Comparison of ENCODE assay signal across 19 cellular contexts in the genomic region with DNA sequence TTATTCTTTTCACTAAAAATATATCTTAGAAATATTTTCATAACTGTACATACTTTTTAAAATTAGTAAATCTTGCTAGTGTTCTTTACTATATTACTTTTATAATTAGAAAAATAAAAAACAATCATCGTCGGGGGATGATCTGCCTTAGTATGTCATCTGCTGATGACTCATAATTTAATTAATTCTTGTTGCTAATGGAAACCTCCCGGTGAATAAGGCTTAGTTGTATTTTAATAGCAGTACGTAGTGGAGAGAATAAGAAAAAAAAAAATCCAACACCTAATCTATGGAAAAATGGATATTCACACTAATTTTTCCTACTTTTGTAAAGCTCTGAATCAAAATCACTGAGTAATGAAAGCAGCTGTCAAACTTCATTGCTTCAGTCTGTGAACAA.
DNase-seq lines count a peak whose midpoint lies in the region; ATAC-seq, FAIRE-seq and TF ChIP-seq lines count a peak whose summit lies in the region.
"Had no signal": no experiment of that assay in that cellular context is flagged by ENCODE, and none has a peak within 500 bp of the region (broad histone marks: within the 10 kb centered on the region; RNA-seq: fewer than 3 reads in every experiment).

No MANE protein-coding gene starts in this region.

- H3K4me3 ChIP-seq in fibroblast of pulmonary artery (replicated peaks; ENCODE audit: low read depth, low read length): no peak overlapping the region
- no peak overlapping the region for H3K4me3 ChIP-seq in pancreas
- H3K4me3 ChIP-seq: right lobe of liver had no signal

- no peaks in the 10 kb centered on the region for H3K9me3 Mint-ChIP-seq in HFFc6

- no peaks in the 10 kb centered on the region for H3K36me3 Mint-ChIP-seq in HFFc6 (ENCODE audit: low read depth)

- H3K27ac ChIP-seq in pancreas: no peak overlapping the region
- H3K27ac ChIP-seq: right lobe of liver had no signal

- ATAC-seq in SK-N-SH treated with all-trans-retinoic acid at 6 μM for 48 hours (peak; percentile 59; the same call in 2 of the 3 replicates), pancreas (no peak), HG02678 (IDR thresholded peaks at IDR 0.05; ENCODE audit: unreplicated experiment) (no peak)
- ATAC-seq: right lobe of liver had no signal

- H3K9me3 ChIP-seq in pancreas: no peaks in the 10 kb centered on the region
- H3K9me3 ChIP-seq: Caco-2, right lobe of liver had no signal

- intact Hi-C loops in pancreas (cut with DNase I): loop anchor here in 2 of 3 donors (10.0 kb wide), 2 partner anchors 229 to 499 kb away; no protein-coding TSS in a partner anchor

- peaks cover 5% of the 10 kb centered on the region; the same call in 1 of the 2 replicates for H3K4me1 Mint-ChIP-seq in HFFc6 (ENCODE audit: low read depth)

- FAIRE-seq in pancreas (lab: Jason Lieb, UNC): peak; percentile 45
- FAIRE-seq: RCC 7860 had no signal

- H3K27ac Mint-ChIP-seq in HFFc6: no peak overlapping the region
- H3K27ac Mint-ChIP-seq: B cell, naive B cell had no signal

- WGBS in pancreas, 2 donors: 81 to 87% methylated on average over 4 of the region's 4 CpGs

- TF ChIP-seq CTCF in HFFc6 (IDR thresholded peaks at IDR 0.05) (no peak), fibroblast of pulmonary artery (IDR thresholded peaks at IDR 0.05; ENCODE audit: low read length, missing control alignments) (no peak), pancreas (IDR thresholded peaks at IDR 0.05) (no peak)

- H3K4me3 Mint-ChIP-seq in HFFc6: no peak overlapping the region
- H3K4me3 Mint-ChIP-seq: B cell, naive B cell had no signal

- no peaks in the 10 kb centered on the region for H3K36me3 ChIP-seq in pancreas
- H3K36me3 ChIP-seq: right lobe of liver had no signal

- H3K27me3 ChIP-seq in pancreas: no peaks in the 10 kb centered on the region
- H3K27me3 ChIP-seq: right lobe of liver had no signal

- H3K4me1 ChIP-seq in pancreas: peaks cover 0 to 10% (median 9%) of the 10 kb centered on the region in 3 donors

- DNase-seq in HFFc6 (peak; percentile 25), fibroblast of pulmonary artery (ENCODE audit: low read depth) (peak; percentile 7), pancreas (no peak), amygdala (lab: John Stamatoyannopoulos, UW) (no peak), AML-193 (lab: John Stamatoyannopoulos, UW) (no peak), DMS114 treated with DMSO at 0.1 percent for 48 hours (lab: John Stamatoyannopoulos, UW; ENCODE audit: unreplicated experiment) (no peak)
- DNase-seq: activated CD4-positive, alpha-beta T cell treated with anti-CD3 and anti-CD28 coated beads for 1 hour; activated naive CD4-positive, alpha-beta T cell treated with anti-CD3 and anti-CD28 coated beads, Interleukin-2, amount 50 U/mL, for 16 hours; Caco-2; hippocampal formation; islet precursor cell; naive B cell; NCI-H1694 treated with DMSO at 0.1 percent for 48 hours; NCI-H2227 treated with DMSO at 0.1 percent for 48 hours; right lobe of liver had no signal

- H3K27me3 Mint-ChIP-seq in HFFc6 (ENCODE audit: insufficient read depth): peaks cover 11% of the 10 kb centered on the region

TF ChIP-seq in SK-N-SH treated with all-trans-retinoic acid at 6 μM for 48 hours, 23 proteins besides CTCF, POLR2A, EP300 and RAD21:
- TF ChIP-seq ISL1 (CRISPR knock-in tag; IDR thresholded peaks at IDR 0.05): peak; percentile 24; the same call in 1 of the 2 replicates
- TF ChIP-seq, protein P1, sequence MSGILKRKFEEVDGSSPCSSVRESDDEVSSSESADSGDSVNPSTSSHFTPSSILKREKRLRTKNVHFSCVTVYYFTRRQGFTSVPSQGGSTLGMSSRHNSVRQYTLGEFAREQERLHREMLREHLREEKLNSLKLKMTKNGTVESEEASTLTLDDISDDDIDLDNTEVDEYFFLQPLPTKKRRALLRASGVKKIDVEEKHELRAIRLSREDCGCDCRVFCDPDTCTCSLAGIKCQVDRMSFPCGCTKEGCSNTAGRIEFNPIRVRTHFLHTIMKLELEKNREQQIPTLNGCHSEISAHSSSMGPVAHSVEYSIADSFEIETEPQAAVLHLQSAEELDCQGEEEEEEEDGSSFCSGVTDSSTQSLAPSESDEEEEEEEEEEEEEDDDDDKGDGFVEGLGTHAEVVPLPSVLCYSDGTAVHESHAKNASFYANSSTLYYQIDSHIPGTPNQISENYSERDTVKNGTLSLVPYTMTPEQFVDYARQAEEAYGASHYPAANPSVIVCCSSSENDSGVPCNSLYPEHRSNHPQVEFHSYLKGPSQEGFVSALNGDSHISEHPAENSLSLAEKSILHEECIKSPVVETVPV (CRISPR knock-in tag; IDR thresholded peaks at IDR 0.05): no peak
- TF ChIP-seq BACH2 (CRISPR knock-in tag; IDR thresholded peaks at IDR 0.05; ENCODE audit: borderline replicate concordance): no peak

Comparison
In these comparisons a context has a peak if more than half of its experiments do, and no peak if none do; other contexts are left out.
1. DNase-seq: peak in HFFc6 (single experiment) and fibroblast of pulmonary artery (single experiment); none in pancreas (0 of 6), amygdala (0 of 56), AML-193 (0 of 2) and DMS114 treated with DMSO at 0.1 percent for 48 hours (single experiment).